In genomic region chr18:42087876-42088275, GRCh38 we compare ENCODE assay signal across 14 cellular contexts.
"Had no signal": no experiment of that assay in that cellular context is flagged by ENCODE, and none has a peak within 500 bp of the region (broad histone marks: within the 10 kb centered on the region; RNA-seq: fewer than 3 reads in every experiment).

No MANE protein-coding gene starts in this region.

- H3K4me3 Mint-ChIP-seq: naive thymus-derived CD4-positive, alpha-beta T cell; nephron progenitor cell had no signal

- H3K4me1 Mint-ChIP-seq: nephron progenitor cell had no signal

- ATAC-seq: gastroesophageal sphincter; left colon; left ventricle myocardium superior; naive thymus-derived CD4-positive, alpha-beta T cell had no signal

- H3K9me3 Mint-ChIP-seq: nephron progenitor cell had no signal

- DNase-seq: colonic mucosa; dermis blood vessel endothelial cell; esophagus squamous epithelium; foreskin fibroblast; left colon; left ventricle myocardium superior; mesendoderm; naive thymus-derived CD4-positive, alpha-beta T cell; nephron progenitor cell; sigmoid colon; stimulated activated CD4-positive, alpha-beta T cell treated with anti-CD3 and anti-CD28 coated beads, Interleukin-2, amount 100 ng/mL, for 24 hours; stimulated activated naive CD4-positive, alpha-beta T cell treated with Interleukin-2 at 50 U/mL for 16 hours; testis had no signal

- H3K27me3 Mint-ChIP-seq: naive thymus-derived CD4-positive, alpha-beta T cell had no signal

- H3K27ac Mint-ChIP-seq: naive thymus-derived CD4-positive, alpha-beta T cell; nephron progenitor cell had no signal
